11 cellular contexts compared by ENCODE assay signal in genomic region chr11:36249271-36249670, GRCh38. TPM values are rescaled to one million over a fixed set of nuclear protein-coding genes. Genes with fewer than 3 reads are reported as not detected.
DNase-seq lines count a peak whose midpoint lies in the region; ATAC-seq and TF ChIP-seq lines count a peak whose summit lies in the region.
"Had no signal": no experiment of that assay in that cellular context is flagged by ENCODE, and none has a peak within 500 bp of the region (broad histone marks: within the 10 kb centered on the region; RNA-seq: fewer than 3 reads in every experiment).

No MANE protein-coding gene starts in this region.

- ATAC-seq in GM18508 (IDR thresholded peaks at IDR 0.05; ENCODE audit: insufficient read depth, unreplicated experiment) (peak; percentile 61), GM19023 (IDR thresholded peaks at IDR 0.05; ENCODE audit: unreplicated experiment) (no peak), GM18505 (IDR thresholded peaks at IDR 0.05; ENCODE audit: unreplicated experiment) (no peak)
- ATAC-seq: Panc1 had no signal

- H3K4me3 Mint-ChIP-seq in osteocyte (ENCODE audit: unreplicated experiment): no peak overlapping the region
- H3K4me3 Mint-ChIP-seq: stimulated activated naive CD8-positive, alpha-beta T cell treated with anti-CD3 and anti-CD28 coated beads, Interleukin-15, Interleukin-2, amounts not matched to agents 100 ng/mL and 50 ng/mL, for 24 hours had no signal

- H3K9me3 Mint-ChIP-seq in osteocyte (ENCODE audit: unreplicated experiment): peaks cover 11% of the 10 kb centered on the region
- H3K9me3 Mint-ChIP-seq: stimulated activated naive CD8-positive, alpha-beta T cell treated with anti-CD3 and anti-CD28 coated beads, Interleukin-15, Interleukin-2, amounts not matched to agents 100 ng/mL and 50 ng/mL, for 24 hours had no signal

- DNase-seq in NB4 (ENCODE audit: low read depth): peak; percentile 26
- DNase-seq in epidermal melanocyte (ENCODE audit: insufficient read length, low spot score): peak; percentile 70
- DNase-seq in osteocyte (ENCODE audit: extremely low spot score, unreplicated experiment): no peak
- DNase-seq in NCI-H146 treated with DMSO at 0.1 percent for 48 hours (lab: John Stamatoyannopoulos, UW; ENCODE audit: unreplicated experiment): no peak
- DNase-seq in NCI-H1048 (lab: John Stamatoyannopoulos, UW): no peak

- TF ChIP-seq POLR2A in NB4 (IDR thresholded peaks at IDR 0.05; ENCODE audit: extremely low read depth, insufficient read length) (no peak), GM18505 (IDR thresholded peaks at IDR 0.05; ENCODE audit: borderline replicate concordance, extremely low read depth, insufficient read depth, insufficient read length) (no peak)

- peaks cover 29% of the 10 kb centered on the region for H3K4me1 Mint-ChIP-seq in osteocyte (ENCODE audit: unreplicated experiment)

- no peak overlapping the region for H3K4me3 ChIP-seq in NB4 (ENCODE audit: low read depth, low read length)
- H3K4me3 ChIP-seq: skin epidermis had no signal

- H3K27me3 Mint-ChIP-seq in osteocyte (ENCODE audit: unreplicated experiment): peaks cover 5% of the 10 kb centered on the region

- peak overlapping the region; percentile 74 for H3K27ac Mint-ChIP-seq in osteocyte (ENCODE audit: unreplicated experiment)
- H3K27ac Mint-ChIP-seq: stimulated activated naive CD8-positive, alpha-beta T cell treated with anti-CD3 and anti-CD28 coated beads, Interleukin-15, Interleukin-2, amounts not matched to agents 100 ng/mL and 50 ng/mL, for 24 hours had no signal

- peaks cover 2% of the 10 kb centered on the region for H3K36me3 Mint-ChIP-seq in osteocyte (ENCODE audit: unreplicated experiment)

- TF ChIP-seq CTCF in NB4 (IDR thresholded peaks at IDR 0.05; ENCODE audit: low read depth, low read length) (no peak), osteocyte (IDR thresholded peaks at IDR 0.05) (no peak)

RNA-seq across cellular contexts. Expression of gene COMMD9, which starts 40.0 kb away (rescaled TPM):
- 69.4 and 71.4 TPM in 2 replicates for total RNA-seq in osteocyte

RNA-seq across cellular contexts. Expression of gene PRR5L, which starts 46.8 kb away (rescaled TPM):
- total RNA-seq in osteocyte: 102 and 103 TPM in 2 replicates

Comparison
In these comparisons a context has a peak if more than half of its experiments do, and no peak if none do; other contexts are left out.
1. DNase-seq: peak in NB4 (single experiment) and epidermal melanocyte (single experiment); none in osteocyte (single experiment), NCI-H146 treated with DMSO at 0.1 percent for 48 hours (single experiment) and NCI-H1048 (single experiment).